1 cellular context compared by ENCODE assay signal in genomic region chr2:231371430-231372054, GRCh38.
TF ChIP-seq lines count a peak whose summit lies in the region.

No MANE protein-coding gene starts in this region.

TF ChIP-seq in WTC11, 78 proteins besides CTCF, POLR2A, EP300 and RAD21:
- no peak for TF ChIP-seq EMX1 (CRISPR knock-in tag; IDR thresholded peaks at IDR 0.05)
- TF ChIP-seq, protein P1, sequence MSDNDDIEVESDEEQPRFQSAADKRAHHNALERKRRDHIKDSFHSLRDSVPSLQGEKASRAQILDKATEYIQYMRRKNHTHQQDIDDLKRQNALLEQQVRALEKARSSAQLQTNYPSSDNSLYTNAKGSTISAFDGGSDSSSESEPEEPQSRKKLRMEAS (CRISPR knock-in tag; IDR thresholded peaks at IDR 0.05), result 0 out of 2 replicates have a peak, but pooled peaks have one; percentile 10
- TF ChIP-seq ESRRA (CRISPR knock-in tag; IDR thresholded peaks at IDR 0.05; ENCODE audit: borderline replicate concordance), result no peak
- peak; percentile 47; the same call in 1 of the 2 replicates for TF ChIP-seq RELA (CRISPR knock-in tag; IDR thresholded peaks at IDR 0.05; ENCODE audit: borderline replicate concordance)
